Comparison of ENCODE assay signal across 19 cellular contexts in genomic region chr18:27964811-27965210, GRCh38.
DNase-seq lines count a peak whose midpoint lies in the region; ATAC-seq, FAIRE-seq and TF ChIP-seq lines count a peak whose summit lies in the region.
"Had no signal": no experiment of that assay in that cellular context is flagged by ENCODE, and none has a peak within 500 bp of the region (broad histone marks: within the 10 kb centered on the region; RNA-seq: fewer than 3 reads in every experiment).

No MANE protein-coding gene starts in this region.

- no peak overlapping the region for H4K5ac ChIP-seq in H1 (ENCODE audit: insufficient read length, low read depth, low read length)

- no peak overlapping the region for H4K8ac ChIP-seq in H1 (ENCODE audit: extremely low read depth, insufficient read depth, low read length)

- H3K79me2 ChIP-seq in H1 (ENCODE audit: control insufficient read depth in 1 of 2, insufficient read depth in 2 of 2, low read length in 2 of 2) (no peaks in the 10 kb centered on the region), HepG2 (ENCODE audit: insufficient read depth, low read length) (no peaks in the 10 kb centered on the region)

- peaks cover 27% of the 10 kb centered on the region for H3K4me1 Mint-ChIP-seq in Calu3 (ENCODE audit: low read depth, unreplicated experiment)
- no peaks in the 10 kb centered on the region for H3K4me1 Mint-ChIP-seq in activated CD8-positive, alpha-beta T cell treated with anti-CD3 and anti-CD28 coated beads for 36 hours (ENCODE audit: low read depth)
- H3K4me1 Mint-ChIP-seq: activated naive CD4-positive, alpha-beta T cell treated with anti-CD3 and anti-CD28 coated beads, Interleukin-2, amount 10 ng/mL, durations not matched to agents 7 days and 5 days had no signal

- H3K23me2 ChIP-seq in H1 (ENCODE audit: low read depth, low read length): no peaks in the 10 kb centered on the region

- H3K4me3 ChIP-seq in H1 (ENCODE audit: extremely low read depth in 1 of 4, insufficient read depth in 2 of 4, low read depth in 3 of 4, low read length in 4 of 4): no peak overlapping the region
- H3K4me3 ChIP-seq in HepG2 (replicated peaks in 1 of 3; ENCODE audit: insufficient read depth in 1 of 3, low read depth in 2 of 3, low read length in 3 of 3): no peak overlapping the region
- H3K4me3 ChIP-seq: dorsolateral prefrontal cortex, GM12878, left ventricle myocardium inferior had no signal

- BruUV-seq in Calu3 (replicated peaks; lab: Mats Ljungman, UMichigan) (no TSS peak), HepG2 (replicated peaks; lab: Mats Ljungman, UMichigan) (no TSS peak)

- H2BK120ac ChIP-seq in H1 (replicated peaks; ENCODE audit: low read depth, low read length): no peak overlapping the region

- TF ChIP-seq POLR2A in H1 (IDR thresholded peaks at IDR 0.05; ENCODE audit: control extremely low read depth in 1 of 2, low read depth in 2 of 2, low read length in 2 of 2): no peak
- no peak for TF ChIP-seq POLR2A in HepG2 (IDR thresholded peaks at IDR 0.05; ENCODE audit: insufficient read depth in 1 of 2, low read depth in 2 of 2, low read length in 2 of 2)

- H3K56ac ChIP-seq in H1 (replicated peaks; ENCODE audit: insufficient read length, low read depth, low read length): no peak overlapping the region

- no peak overlapping the region for H3K14ac ChIP-seq in H1 (ENCODE audit: insufficient read length)

- POLR2A ChIA-PET in H1 (lab: Charles Lee; ENCODE audit: partially characterized antibody): interaction anchor here (1.1 kb wide), 1 partner anchor 21 kb away, joined by 3 read pairs; no protein-coding TSS in a partner anchor
- POLR2A ChIA-PET in HepG2 (lab: Yijun Ruan, JAX): no interaction called here
- POLR2A ChIA-PET in activated CD8-positive, alpha-beta T cell treated with anti-CD3 and anti-CD28 coated beads for 36 hours (lab: Charles Lee): no interaction called here

- H3K27me3 ChIP-seq in H1 (replicated peaks in 1 of 4; ENCODE audit: control insufficient read depth in 3 of 4, extremely low read depth in 1 of 4, insufficient read depth in 3 of 4, low read length in 3 of 4): no peaks in the 10 kb centered on the region
- no peaks in the 10 kb centered on the region for H3K27me3 ChIP-seq in HepG2 (ENCODE audit: control insufficient read depth in 1 of 2, insufficient read depth in 2 of 2, low read length in 2 of 2)
- H3K27me3 ChIP-seq: dorsolateral prefrontal cortex had no signal

- H4K20me1 ChIP-seq in H1 (replicated peaks in 1 of 2; ENCODE audit: control insufficient read depth in 1 of 2, insufficient read depth in 2 of 2, low read length in 2 of 2): no peaks in the 10 kb centered on the region
- no peaks in the 10 kb centered on the region for H4K20me1 ChIP-seq in HepG2 (ENCODE audit: insufficient read depth, low read length)

- H3K36me3 ChIP-seq in H1 (ENCODE audit: control insufficient read depth in 2 of 4, insufficient read depth in 4 of 4, low read length in 3 of 4) (no peaks in the 10 kb centered on the region), HepG2 (replicated peaks in 1 of 2; ENCODE audit: control insufficient read depth in 1 of 2, insufficient read depth in 2 of 2, low read length in 2 of 2) (peaks cover 12 to 19% of the 10 kb centered on the region in 2 experiments; a peak in 3 of 5 replicates)

- FAIRE-seq in H1 (lab: Jason Lieb, UNC): peak; percentile 87
- no peak for FAIRE-seq in HepG2 (lab: Jason Lieb, UNC)
- FAIRE-seq: GM12878 had no signal

- no peak overlapping the region for H4K91ac ChIP-seq in H1 (replicated peaks; ENCODE audit: insufficient read length, low read length)

- 28% methylated on average over 1 of the region's 1 CpG; no CpG with 5 or more reads in 1 of the 2 experiments for WGBS in H1 (ENCODE audit: extremely low coverage in 1 of 2, insufficient coverage in 1 of 2, insufficient read length in 1 of 2, insufficient replicate concordance in 2 of 2, low coverage in 1 of 2, low lambda C conversion rate in 2 of 2, missing lambda C conversion rate in 1 of 2), 2 experiments
- 41% methylated on average over 1 of the region's 1 CpG for WGBS in HepG2 (ENCODE audit: low lambda C conversion rate)

- no peak overlapping the region for H3K18ac ChIP-seq in H1 (ENCODE audit: extremely low read depth, low read length)

- no peaks in the 10 kb centered on the region for H3K79me1 ChIP-seq in H1 (ENCODE audit: low read depth, low read length)

- intact Hi-C loops in Calu3 (cut with micrococcal nuclease; ENCODE audit: unreplicated experiment): no loop called here
- intact Hi-C loops in HepG2 (cut with micrococcal nuclease; ENCODE audit: unreplicated experiment): no loop called here
- intact Hi-C loops in activated CD8-positive, alpha-beta T cell treated with anti-CD3 and anti-CD28 coated beads for 36 hours (cut with micrococcal nuclease): no loop called here

- no peaks in the 10 kb centered on the region for H3K36me3 Mint-ChIP-seq in Calu3 (ENCODE audit: insufficient read depth, unreplicated experiment)
- H3K36me3 Mint-ChIP-seq in activated CD8-positive, alpha-beta T cell treated with anti-CD3 and anti-CD28 coated beads for 36 hours (ENCODE audit: low read depth): no peaks in the 10 kb centered on the region
- H3K36me3 Mint-ChIP-seq: activated naive CD4-positive, alpha-beta T cell treated with anti-CD3 and anti-CD28 coated beads, Interleukin-2, amount 10 ng/mL, durations not matched to agents 7 days and 5 days had no signal

- no peak for TF ChIP-seq CTCF in Calu3 (IDR thresholded peaks at IDR 0.05; ENCODE audit: unreplicated experiment)
- TF ChIP-seq CTCF in H1 (IDR thresholded peaks at IDR 0.05; ENCODE audit: control extremely low read depth in 1 of 3, insufficient read depth in 1 of 3, low read depth in 1 of 3, low read length in 3 of 3): no peak
- no peak for TF ChIP-seq CTCF in HepG2 (CRISPR knock-in tag; IDR thresholded peaks at IDR 0.05)
- TF ChIP-seq CTCF in activated CD8-positive, alpha-beta T cell treated with anti-CD3 and anti-CD28 coated beads for 36 hours (IDR thresholded peaks at IDR 0.05): no peak

- H3K27ac ChIP-seq in H1 (ENCODE audit: low read depth, low read length): no peak overlapping the region
- no peak overlapping the region for H3K27ac ChIP-seq in HepG2 (ENCODE audit: extremely low read length, insufficient read depth, low read length)
- H3K27ac ChIP-seq: left ventricle myocardium inferior had no signal

- no peak overlapping the region for H2BK20ac ChIP-seq in H1 (ENCODE audit: low read length)

- no peak overlapping the region for H2BK15ac ChIP-seq in H1 (ENCODE audit: low read length)

- no peak overlapping the region for H2BK5ac ChIP-seq in H1 (ENCODE audit: low read depth, low read length)

- peak overlapping the region; percentile 12 for H3K27ac Mint-ChIP-seq in Calu3 (ENCODE audit: unreplicated experiment)
- H3K27ac Mint-ChIP-seq in activated CD8-positive, alpha-beta T cell treated with anti-CD3 and anti-CD28 coated beads for 36 hours: no peak overlapping the region
- H3K27ac Mint-ChIP-seq: activated naive CD4-positive, alpha-beta T cell treated with anti-CD3 and anti-CD28 coated beads, Interleukin-2, amount 10 ng/mL, durations not matched to agents 7 days and 5 days had no signal

- peaks cover 0 to 4% (median 4%) of the 10 kb centered on the region in 4 experiments; a peak in 2 of 7 replicates for H3K4me1 ChIP-seq in H1 (replicated peaks in 1 of 4; ENCODE audit: control insufficient read depth in 3 of 4, insufficient read depth in 4 of 4, low read length in 3 of 4)
- peaks cover 14% of the 10 kb centered on the region for H3K4me1 ChIP-seq in HepG2 (ENCODE audit: insufficient read depth, low read length)

- no peak overlapping the region for H3K4me3 Mint-ChIP-seq in Calu3 (ENCODE audit: low read depth, unreplicated experiment)
- no peak overlapping the region for H3K4me3 Mint-ChIP-seq in activated CD8-positive, alpha-beta T cell treated with anti-CD3 and anti-CD28 coated beads for 36 hours
- H3K4me3 Mint-ChIP-seq: activated naive CD4-positive, alpha-beta T cell treated with anti-CD3 and anti-CD28 coated beads, Interleukin-2, amount 10 ng/mL, durations not matched to agents 7 days and 5 days had no signal

- TF ChIP-seq RAD21 in Ishikawa (IDR thresholded peaks at IDR 0.05; ENCODE audit: low read depth) (no peak), H1 (IDR thresholded peaks at IDR 0.05 in 1 of 2, conservative IDR thresholded peaks at IDR 0.05 in 1 of 2; ENCODE audit: low read depth in 2 of 2, low read length in 2 of 2) (no peak), HepG2 (CRISPR knock-in tag; IDR thresholded peaks at IDR 0.05) (no peak)

- H3K4me2 ChIP-seq in H1 (ENCODE audit: insufficient read depth in 1 of 2, low read depth in 2 of 2, low read length in 2 of 2) (no peak overlapping the region; a peak in 1 of 4 replicates), HepG2 (ENCODE audit: low read depth, low read length) (no peak overlapping the region)

- DNase-seq in Calu3 (no peak), H1 (ENCODE audit: low read depth in 1 of 2, low spot score in 2 of 2) (no peak), kidney tubule cell (ENCODE audit: low spot score) (peak; percentile 88), HepG2 (ENCODE audit: low spot score) (no peak)
- DNase-seq in activated CD8-positive, alpha-beta T cell treated with anti-CD3 and anti-CD28 coated beads for 36 hours: no peak
- DNase-seq: activated CD4-positive, alpha-beta T cell treated with anti-CD3 and anti-CD28 coated beads, Interleukin-2, amount 50 U/mL, for 1 hour; activated naive CD4-positive, alpha-beta T cell treated with anti-CD3 and anti-CD28 coated beads, Interleukin-2, amount 10 ng/mL, durations not matched to agents 7 days and 5 days; dorsolateral prefrontal cortex; GDM1; Kasumi-1; left ventricle myocardium inferior; NCI-H1436; NCI-H82; occipital lobe had no signal

- H3K23ac ChIP-seq in H1 (ENCODE audit: insufficient read length): no peak overlapping the region

- H2AK5ac ChIP-seq in H1 (ENCODE audit: low read depth, low read length): no peak overlapping the region

- no peak overlapping the region for H3K9ac ChIP-seq in H1 (replicated peaks in 1 of 4; ENCODE audit: extremely low read depth in 1 of 4, low read depth in 3 of 4, low read length in 3 of 4)
- H3K9ac ChIP-seq in HepG2 (ENCODE audit: insufficient read depth, low read depth, low read length): no peak overlapping the region

- no peaks in the 10 kb centered on the region for H3K27me3 Mint-ChIP-seq in Calu3 (ENCODE audit: unreplicated experiment)
- no peaks in the 10 kb centered on the region for H3K27me3 Mint-ChIP-seq in activated CD8-positive, alpha-beta T cell treated with anti-CD3 and anti-CD28 coated beads for 36 hours
- H3K27me3 Mint-ChIP-seq: activated naive CD4-positive, alpha-beta T cell treated with anti-CD3 and anti-CD28 coated beads, Interleukin-2, amount 10 ng/mL, durations not matched to agents 7 days and 5 days had no signal

- TF ChIP-seq EP300 in Ishikawa (IDR thresholded peaks at IDR 0.05; ENCODE audit: borderline replicate concordance): peak; percentile 28; the same call in 1 of the 2 replicates
- no peak for TF ChIP-seq EP300 in H1 (IDR thresholded peaks at IDR 0.05; ENCODE audit: borderline replicate concordance in 1 of 2, low read depth in 2 of 2, low read length in 2 of 2)
- no peak for TF ChIP-seq EP300 in HepG2 (IDR thresholded peaks at IDR 0.05; ENCODE audit: low read depth in 2 of 2, low read length in 2 of 2)
- TF ChIP-seq EP300 in HepG2 (CRISPR knock-in tag; IDR thresholded peaks at IDR 0.05; ENCODE audit: borderline replicate concordance): no peak

- H3K9me3 Mint-ChIP-seq in Calu3 (ENCODE audit: low read depth, unreplicated experiment): peaks cover 3% of the 10 kb centered on the region
- H3K9me3 Mint-ChIP-seq in activated CD8-positive, alpha-beta T cell treated with anti-CD3 and anti-CD28 coated beads for 36 hours: peaks cover 4% of the 10 kb centered on the region

- H3K9me3 ChIP-seq in H1 (ENCODE audit: insufficient read depth in 2 of 2, low read depth in 1 of 2, low read length in 1 of 2): no peaks in the 10 kb centered on the region
- no peaks in the 10 kb centered on the region for H3K9me3 ChIP-seq in HepG2 (ENCODE audit: low read length)
- H3K9me3 ChIP-seq: left ventricle myocardium inferior had no signal

- H2AFZ ChIP-seq in H1 (ENCODE audit: low read length) (no peak overlapping the region), HepG2 (ENCODE audit: low read length) (no peak overlapping the region)

- CTCF ChIA-PET in Calu3 (lab: Charles Lee) (no interaction called here), H1 (lab: Charles Lee; ENCODE audit: partially characterized antibody) (interaction anchor here (0.5 to 1.3 kb wide), 3 partner anchors 31 to 240 kb away, joined by 3 read pairs; no protein-coding TSS in a partner anchor), HepG2 (lab: Yijun Ruan, JAX; ENCODE audit: low intra/inter-chr PET ratio, low total read pairs) (no interaction called here)
- CTCF ChIA-PET in activated CD8-positive, alpha-beta T cell treated with anti-CD3 and anti-CD28 coated beads for 36 hours (lab: Charles Lee): no interaction called here

- in situ Hi-C loops in HepG2 (cut with HindIII; ENCODE audit: extremely low pct_ligation_motif_present, low pct_unique_long_range_greater_than_20kb): no loop called here

- no peak overlapping the region for H3K4ac ChIP-seq in H1 (replicated peaks; ENCODE audit: insufficient read length, low read depth, low read length)

- no peak overlapping the region for H2BK12ac ChIP-seq in H1 (ENCODE audit: low read depth, low read length)

- ATAC-seq in HepG2 (no peak), GM18870 (IDR thresholded peaks at IDR 0.05; ENCODE audit: unreplicated experiment) (no peak), GM21367 (IDR thresholded peaks at IDR 0.05; ENCODE audit: unreplicated experiment) (no peak)
- ATAC-seq in activated CD8-positive, alpha-beta T cell treated with anti-CD3 and anti-CD28 coated beads for 36 hours: no peak
- ATAC-seq: GM12878, sciatic nerve had no signal
